19 cellular contexts compared by ENCODE assay signal in genomic region chr2:126963390-126963789, GRCh38.
DNase-seq lines count a peak whose midpoint lies in the region; ATAC-seq and TF ChIP-seq lines count a peak whose summit lies in the region.
"Had no signal": no experiment of that assay in that cellular context is flagged by ENCODE, and none has a peak within 500 bp of the region (broad histone marks: within the 10 kb centered on the region; RNA-seq: fewer than 3 reads in every experiment).

No MANE protein-coding gene starts in this region.

- intact Hi-C loops in esophagus muscularis mucosa (cut with DNase I): no loop called here
- intact Hi-C loops in dorsolateral prefrontal cortex (cut with DNase I): no loop called here

- H3K4me1 ChIP-seq in BLaER1 (peaks cover 13% of the 10 kb centered on the region), DND-41 (ENCODE audit: insufficient read depth, low read length) (no peaks in the 10 kb centered on the region), esophagus muscularis mucosa (no peaks in the 10 kb centered on the region)
- H3K4me1 ChIP-seq: BE2C had no signal

- H3K4me2 ChIP-seq in BLaER1 (peak overlapping the region; percentile 43), DND-41 (ENCODE audit: insufficient read depth, low read length) (no peak overlapping the region)

- DNase-seq in DND-41 (peak; percentile 14), NCI-H2196 treated with DMSO at 0.1 percent for 48 hours (lab: John Stamatoyannopoulos, UW; ENCODE audit: unreplicated experiment) (peak; percentile 3), esophagus muscularis mucosa (ENCODE audit: extremely low spot score) (peak; percentile 75), dorsolateral prefrontal cortex (no peak), GM10248 (ENCODE audit: extremely low spot score) (no peak)
- DNase-seq: BE2C; Calu3; CD4-positive, alpha-beta memory T cell; H9; KG1; NCI-H1436; NCI-H2029 treated with DMSO at 0.1 percent for 48 hours; NCI-H345; NCI-H526 treated with DMSO at 0.1 percent for 48 hours; SHP77; T-cell had no signal

- POLR2A ChIA-PET in GM10248 (lab: Yijun Ruan, JAX): no interaction called here

- H3K27ac ChIP-seq in BLaER1 (0 out of 2 replicates have a peak overlapping the region, but pooled peaks have one; percentile 2), DND-41 (ENCODE audit: low read length) (no peak overlapping the region), esophagus muscularis mucosa (replicated peaks in 1 of 4) (no peak overlapping the region), dorsolateral prefrontal cortex (no peak overlapping the region)

- TF ChIP-seq POLR2A in esophagus muscularis mucosa (IDR thresholded peaks at IDR 0.05; ENCODE audit: low read depth): no peak

- H3K9ac ChIP-seq in BLaER1 (no peak overlapping the region), DND-41 (ENCODE audit: low read depth, low read length) (no peak overlapping the region)

- CTCF ChIA-PET in GM10248 (lab: Yijun Ruan, JAX): interaction anchor here (1.6 kb wide), 1 partner anchor 9 kb away, joined by 8 read pairs; no protein-coding TSS in a partner anchor

- H3K27me3 ChIP-seq in BLaER1 (no peaks in the 10 kb centered on the region), DND-41 (ENCODE audit: insufficient read depth, low read length, poor library complexity) (peaks cover 11% of the 10 kb centered on the region), esophagus muscularis mucosa (no peaks in the 10 kb centered on the region), dorsolateral prefrontal cortex (no peaks in the 10 kb centered on the region)
- H3K27me3 ChIP-seq: BE2C had no signal

- WGBS in esophagus muscularis mucosa: 93% methylated on average over 4 of the region's 5 CpGs

- ATAC-seq in DND-41 (ENCODE audit: insufficient read depth, low read depth): no peak; the same call in 2 of the 3 replicates
- no peak for ATAC-seq in GM18873 (IDR thresholded peaks at IDR 0.05; ENCODE audit: low FRiP score, unreplicated experiment)
- ATAC-seq: SK-N-SH treated with all-trans-retinoic acid at 6 μM for 48 hours, T-cell had no signal

- H3K9me3 ChIP-seq in BLaER1 (peaks cover 4% of the 10 kb centered on the region; the same call in 1 of the 2 replicates), DND-41 (ENCODE audit: insufficient read depth, low read length, severe bottlenecking) (no peaks in the 10 kb centered on the region), esophagus muscularis mucosa (peaks cover 0 to 10% (median 3%) of the 10 kb centered on the region in 4 donors)
- H3K9me3 ChIP-seq: BE2C had no signal

- H3K36me3 ChIP-seq in BLaER1 (no peaks in the 10 kb centered on the region), DND-41 (ENCODE audit: insufficient read depth, low read length) (no peaks in the 10 kb centered on the region), esophagus muscularis mucosa (no peaks in the 10 kb centered on the region)
- H3K36me3 ChIP-seq: BE2C had no signal

- TF ChIP-seq CTCF in DND-41 (IDR thresholded peaks at IDR 0.05; ENCODE audit: borderline replicate concordance, extremely low read depth, low read length, poor library complexity, severe bottlenecking) (no peak), esophagus muscularis mucosa (IDR thresholded peaks at IDR 0.05) (no peak), dorsolateral prefrontal cortex (IDR thresholded peaks at IDR 0.05 in 54 of 56, conservative IDR thresholded peaks at IDR 0.05 in 2 of 56; ENCODE audit: low read depth in 1 of 56, partially characterized antibody in 56 of 56) (no peak), GM10248 (IDR thresholded peaks at IDR 0.05; ENCODE audit: control extremely low read depth, extremely low read depth, low read depth, missing control alignments) (no peak)

- H3K4me3 ChIP-seq in BLaER1 (no peak overlapping the region), DND-41 (ENCODE audit: low read depth in 1 of 2, low read length in 2 of 2) (no peak overlapping the region), esophagus muscularis mucosa (no peak overlapping the region), dorsolateral prefrontal cortex (no peak overlapping the region)

- H3K79me2 ChIP-seq in DND-41 (ENCODE audit: insufficient read depth, low read length): no peaks in the 10 kb centered on the region

- no peak overlapping the region for H2AFZ ChIP-seq in DND-41 (ENCODE audit: low read depth, low read length)

- H4K20me1 ChIP-seq in BLaER1 (no peaks in the 10 kb centered on the region), DND-41 (ENCODE audit: insufficient read depth, low read length) (no peaks in the 10 kb centered on the region)

- TF ChIP-seq EP300 in esophagus muscularis mucosa (IDR thresholded peaks at IDR 0.05): no peak

Comparison
In these comparisons a context has a peak if more than half of its experiments do, and no peak if none do; other contexts are left out.
1. DNase-seq: peak in DND-41 (single experiment), NCI-H2196 treated with DMSO at 0.1 percent for 48 hours (single experiment) and esophagus muscularis mucosa (single experiment); none in dorsolateral prefrontal cortex (0 of 10) and GM10248 (single experiment).